ENCODE assay signal across 29 cellular contexts in genomic region chr22:27692243-27692642, GRCh38.
DNase-seq lines count a peak whose midpoint lies in the region; ATAC-seq, FAIRE-seq and TF ChIP-seq lines count a peak whose summit lies in the region.
"Had no signal": no experiment of that assay in that cellular context is flagged by ENCODE, and none has a peak within 500 bp of the region (broad histone marks: within the 10 kb centered on the region; RNA-seq: fewer than 3 reads in every experiment).

No MANE protein-coding gene starts in this region.

- CTCF ChIA-PET in WTC11 (lab: Charles Lee): interaction anchor here (2.1 kb wide), 1 partner anchor 10 kb away, joined by 10 read pairs; no protein-coding TSS in a partner anchor

- no peaks in the 10 kb centered on the region for H3K4me1 ChIP-seq in foreskin keratinocyte
- H3K4me1 ChIP-seq: pancreas, spleen, transverse colon had no signal

- TF ChIP-seq CTCF in WTC11 (IDR thresholded peaks at IDR 0.05): no peak
- peak; percentile 35 for TF ChIP-seq CTCF in foreskin keratinocyte (conservative IDR thresholded peaks at IDR 0.05)

- DNase-seq in GM03348 (ENCODE audit: low spot score) (peak; percentile 52), WTC11 (ENCODE audit: low spot score) (no peak), foreskin keratinocyte (no peak), urothelium cell line (ENCODE audit: low spot score) (no peak), NCI-H446 (lab: John Stamatoyannopoulos, UW) (no peak), dermis blood vessel endothelial cell (no peak)
- DNase-seq: activated CD8-positive, alpha-beta T cell treated with anti-CD3 and anti-CD28 coated beads for 36 hours; caudate nucleus; CD4-positive, CD25-positive, alpha-beta regulatory T cell; islet precursor cell; Karpas-422; NCI-H1436; NCI-H2081 treated with DMSO at 0.1 percent for 48 hours; NCI-H345; NCI-H748 treated with DMSO at 0.1 percent for 48 hours; pancreas; retina; RPMI8226; spleen; T-helper 17 cell; transverse colon had no signal

- no peaks in the 10 kb centered on the region for H3K27me3 Mint-ChIP-seq in WTC11 (ENCODE audit: low read depth)
- H3K27me3 Mint-ChIP-seq: CD4-positive, CD25-positive, alpha-beta regulatory T cell had no signal

- peaks cover 7% of the 10 kb centered on the region for H3K9me3 Mint-ChIP-seq in WTC11
- H3K9me3 Mint-ChIP-seq: activated naive CD4-positive, alpha-beta T cell treated with anti-CD3 and anti-CD28 coated beads, Interleukin-2, amount 50 U/mL, for 24 hours; natural killer cell treated with Interleukin-12 subunit alpha and Interleukin-12 subunit beta and Interleukin-15 and Interleukin-18, amount 100 ng/mL, for 72 hours had no signal

- ATAC-seq in WTC11 (no peak), foreskin keratinocyte (no peak), HG03565 (IDR thresholded peaks at IDR 0.05; ENCODE audit: unreplicated experiment) (no peak)
- ATAC-seq: activated CD8-positive, alpha-beta T cell treated with anti-CD3 and anti-CD28 coated beads for 36 hours; natural killer cell treated with Interleukin-12 subunit alpha and Interleukin-12 subunit beta and Interleukin-15 and Interleukin-18, amount 100 ng/mL, for 72 hours; pancreas; T-helper 17 cell had no signal

- no peaks in the 10 kb centered on the region for H3K27me3 ChIP-seq in foreskin keratinocyte
- H3K27me3 ChIP-seq: pancreas, transverse colon had no signal

- no peak overlapping the region for H3K27ac ChIP-seq in foreskin keratinocyte
- H3K27ac ChIP-seq: pancreas, SK-N-MC, spleen, transverse colon had no signal

- peaks cover 15% of the 10 kb centered on the region for H3K4me1 Mint-ChIP-seq in WTC11
- H3K4me1 Mint-ChIP-seq: activated naive CD4-positive, alpha-beta T cell treated with anti-CD3 and anti-CD28 coated beads, Interleukin-2, amount 50 U/mL, for 24 hours; CD4-positive, CD25-positive, alpha-beta regulatory T cell; T-helper 17 cell had no signal

- FAIRE-seq in urothelium cell line (lab: Jason Lieb, UNC): peak; percentile 61
- FAIRE-seq: D721Med, GM12892, H54, pancreas had no signal

- no peak overlapping the region for H3K4me3 Mint-ChIP-seq in WTC11
- H3K4me3 Mint-ChIP-seq: activated CD8-positive, alpha-beta T cell treated with anti-CD3 and anti-CD28 coated beads for 36 hours; activated naive CD4-positive, alpha-beta T cell treated with anti-CD3 and anti-CD28 coated beads, Interleukin-2, amount 50 U/mL, for 24 hours; CD4-positive, CD25-positive, alpha-beta regulatory T cell; natural killer cell treated with Interleukin-12 subunit alpha and Interleukin-12 subunit beta and Interleukin-15 and Interleukin-18, amount 100 ng/mL, for 72 hours; T-helper 17 cell had no signal

- peaks cover 71% of the 10 kb centered on the region for H3K36me3 Mint-ChIP-seq in WTC11
- H3K36me3 Mint-ChIP-seq: activated naive CD4-positive, alpha-beta T cell treated with anti-CD3 and anti-CD28 coated beads, Interleukin-2, amount 50 U/mL, for 24 hours; CD4-positive, CD25-positive, alpha-beta regulatory T cell; natural killer cell treated with Interleukin-12 subunit alpha and Interleukin-12 subunit beta and Interleukin-15 and Interleukin-18, amount 100 ng/mL, for 72 hours had no signal

- POLR2A ChIA-PET in WTC11 (lab: Charles Lee): no interaction called here

- peak overlapping the region; percentile 68; the same call in 1 of the 2 replicates for H3K27ac Mint-ChIP-seq in WTC11
- H3K27ac Mint-ChIP-seq: activated CD8-positive, alpha-beta T cell treated with anti-CD3 and anti-CD28 coated beads for 36 hours; activated naive CD4-positive, alpha-beta T cell treated with anti-CD3 and anti-CD28 coated beads, Interleukin-2, amount 50 U/mL, for 24 hours; activated T-helper 2 cell treated with anti-CD3 and anti-CD28 coated beads, Interferon-gamma antibody, Interleukin-2, Interleukin-4, amounts not matched to agents 10 μg/mL and 5 μg/mL and 100 μg/mL, durations not matched to agents 14 hours and 24 hours and 36 hours; CD4-positive, CD25-positive, alpha-beta regulatory T cell; natural killer cell treated with Interleukin-12 subunit alpha and Interleukin-12 subunit beta and Interleukin-15 and Interleukin-18, amount 100 ng/mL, for 72 hours; T-helper 17 cell had no signal

TF ChIP-seq in WTC11, 78 proteins besides CTCF, POLR2A, EP300 and RAD21:
- TF ChIP-seq ARID4B (CRISPR knock-in tag; IDR thresholded peaks at IDR 0.05; ENCODE audit: borderline replicate concordance): no peak
- TF ChIP-seq GRHL2 (CRISPR knock-in tag; IDR thresholded peaks at IDR 0.05; ENCODE audit: insufficient replicate concordance, severe bottlenecking): no peak
